Comparison of ENCODE assay signal across 8 cellular contexts in the genomic region with DNA sequence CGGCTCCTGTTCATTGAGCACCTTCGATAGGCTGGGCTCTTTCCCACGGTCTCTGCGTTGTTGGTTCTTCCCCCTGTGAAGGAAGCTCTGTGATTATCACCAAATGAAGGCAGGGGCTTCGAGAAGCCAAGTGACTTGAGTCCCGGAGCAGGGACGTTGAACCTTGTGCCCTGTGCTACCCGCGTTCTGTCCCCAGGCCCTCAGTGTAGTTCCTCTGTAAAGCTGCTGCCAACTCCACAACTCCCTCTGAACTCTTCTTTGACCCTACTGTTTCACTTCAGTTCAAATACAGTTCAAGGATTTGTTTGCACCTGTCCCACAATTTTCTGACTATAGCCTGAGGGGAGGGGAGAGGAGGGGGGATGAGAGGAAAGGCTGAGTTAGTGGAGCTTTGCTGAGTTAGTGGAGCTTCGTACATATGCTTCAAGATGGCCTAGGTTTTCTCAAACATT. TPM values are rescaled to one million over a fixed set of nuclear protein-coding genes. Genes with fewer than 3 reads are reported as not detected.
DNase-seq lines count a peak whose midpoint lies in the region; ATAC-seq and TF ChIP-seq lines count a peak whose summit lies in the region.

No MANE protein-coding gene starts in this region.

- no peak for TF ChIP-seq CTCF in SK-N-SH (IDR thresholded peaks at IDR 0.05)
- no peak for TF ChIP-seq CTCF in PC-9 (conservative IDR thresholded peaks at IDR 0.05)
- no peak for TF ChIP-seq CTCF in epithelial cell of proximal tubule (conservative IDR thresholded peaks at IDR 0.05; ENCODE audit: low read depth, low read length)
- TF ChIP-seq CTCF in ovary (IDR thresholded peaks at IDR 0.05) = no peak

- POLR2A ChIA-PET in SK-N-SH (lab: Yijun Ruan, JAX) = interaction anchor here (1.0 to 1.4 kb wide), 3 partner anchors 138 to 361 kb away, joined by 3 to 5 read pairs (median 5); a partner anchor contains a TSS
- POLR2A ChIA-PET in PC-9 (lab: Charles Lee; ENCODE audit: unreplicated experiment) = no interaction called here

- H3F3A ChIP-seq in SK-N-SH (replicated peaks; ENCODE audit: insufficient read depth) (peaks cover 10% of the 10 kb centered on the region), PC-9 (ENCODE audit: insufficient read depth, low read depth) (peaks cover 5% of the 10 kb centered on the region; the same call in 1 of the 2 replicates)

- H3K36me3 ChIP-seq in SK-N-SH (replicated peaks in 1 of 2; ENCODE audit: control insufficient read depth in 1 of 2, insufficient read depth in 2 of 2, low read length in 1 of 2) = peaks cover 3 to 4% of the 10 kb centered on the region in 2 experiments
- H3K36me3 ChIP-seq in PC-9 (ENCODE audit: low read depth) = no peaks in the 10 kb centered on the region; the same call in 1 of the 2 replicates
- no peaks in the 10 kb centered on the region for H3K36me3 ChIP-seq in ovary

- no peak; the same call in 2 of the 3 replicates for ATAC-seq in SK-N-SH treated with all-trans-retinoic acid at 6 μM for 48 hours
- ATAC-seq in GM19395 (IDR thresholded peaks at IDR 0.05; ENCODE audit: unreplicated experiment) = no peak

- H3K9me2 ChIP-seq in SK-N-SH (no peaks in the 10 kb centered on the region), PC-9 (ENCODE audit: insufficient read depth) (no peaks in the 10 kb centered on the region)

- peak overlapping the region; percentile 89 for H3K9ac ChIP-seq in SK-N-SH

- H2AFZ ChIP-seq in SK-N-SH (ENCODE audit: low read depth) = peak overlapping the region; percentile 86; the same call in 1 of the 2 replicates
- peak overlapping the region; percentile 97 for H2AFZ ChIP-seq in PC-9

- peak; percentile 6 for DNase-seq in SK-N-SH
- DNase-seq in PC-9 = no peak
- no peak for DNase-seq in epithelial cell of proximal tubule (ENCODE audit: low read depth)
- DNase-seq in ovary = no peak
- no peak for DNase-seq in D341Med (ENCODE audit: low spot score)
- no peak for DNase-seq in posterior cingulate gyrus

- H3K79me2 ChIP-seq in SK-N-SH (ENCODE audit: insufficient read depth) (peaks cover 13% of the 10 kb centered on the region; the same call in 1 of the 2 replicates), PC-9 (ENCODE audit: low read depth) (peaks cover 19% of the 10 kb centered on the region)

- H3K9me3 ChIP-seq in SK-N-SH = no peaks in the 10 kb centered on the region
- no peaks in the 10 kb centered on the region for H3K9me3 ChIP-seq in PC-9 (ENCODE audit: insufficient read depth, low read depth)
- H3K9me3 ChIP-seq in ovary = no peaks in the 10 kb centered on the region

- 15% methylated on average over 6 of the region's 10 CpGs for WGBS in SK-N-SH (ENCODE audit: low lambda C conversion rate)
- WGBS in ovary, 3 donors = 33 to 45% (median 41%) methylated on average over 10 of the region's 10 CpGs

- H3K4me3 ChIP-seq in SK-N-SH (ENCODE audit: low read depth in 2 of 2, low read length in 1 of 2) (peak overlapping the region; percentile 59 to 66), PC-9 (peak overlapping the region; percentile 62), epithelial cell of proximal tubule (ENCODE audit: low read depth, low read length) (peak overlapping the region; percentile 79), ovary (peak overlapping the region; percentile 36)

- intact Hi-C loops in PC-9 (cut with micrococcal nuclease; ENCODE audit: unreplicated experiment) = loop anchor here (1.0 to 5.0 kb wide), 4 partner anchors 138 to 594 kb away; a partner anchor contains a TSS
- intact Hi-C loops in ovary (cut with DNase I) = loop anchor here in 1 of 4 donors (10.0 kb wide), 1 partner anchor 1010 kb away; no protein-coding TSS in a partner anchor
- intact Hi-C loops in posterior cingulate gyrus (cut with DNase I) = loop anchor here (10.0 kb wide), 2 partner anchors 140 to 360 kb away; a partner anchor contains a TSS

- BruUV-seq in PC-9 (replicated peaks; lab: Mats Ljungman, UMichigan) = TSS peak; percentile 91

- TF ChIP-seq RAD21 in SK-N-SH (IDR thresholded peaks at IDR 0.05; ENCODE audit: low read length) = no peak

- H3K27me3 ChIP-seq in SK-N-SH (ENCODE audit: insufficient read depth) = peaks cover 6% of the 10 kb centered on the region; the same call in 1 of the 2 replicates
- H3K27me3 ChIP-seq in PC-9 (ENCODE audit: insufficient read depth, low read depth) = no peaks in the 10 kb centered on the region
- H3K27me3 ChIP-seq in ovary = no peaks in the 10 kb centered on the region

- CTCF ChIA-PET in SK-N-SH (lab: Yijun Ruan, JAX) = interaction anchor here (0.7 to 1.4 kb wide), 3 partner anchors 12 to 395 kb away, joined by 3 read pairs; a partner anchor contains a TSS
- CTCF ChIA-PET in PC-9 (lab: Charles Lee) = interaction anchor here (0.6 kb wide), 1 partner anchor 112 kb away, joined by 14 read pairs; no protein-coding TSS in a partner anchor

- no peak for TF ChIP-seq EP300 in SK-N-SH (IDR thresholded peaks at IDR 0.05; ENCODE audit: borderline replicate concordance in 1 of 2, low read depth in 1 of 2, low read length in 1 of 2)
- TF ChIP-seq EP300 in ovary (IDR thresholded peaks at IDR 0.05) = no peak

- peaks cover 0 to 8% of the 10 kb centered on the region in 2 experiments; a peak in 1 of 4 replicates for H3K4me1 ChIP-seq in SK-N-SH (ENCODE audit: control insufficient read depth in 1 of 2, insufficient read depth in 2 of 2, low read depth in 1 of 2, low read length in 1 of 2)
- H3K4me1 ChIP-seq in PC-9 (replicated peaks; ENCODE audit: insufficient read depth) = peaks cover 17% of the 10 kb centered on the region
- H3K4me1 ChIP-seq in ovary (ENCODE audit: insufficient read depth) = no peaks in the 10 kb centered on the region

- H4K20me1 ChIP-seq in SK-N-SH (ENCODE audit: insufficient read depth) = no peaks in the 10 kb centered on the region
- no peaks in the 10 kb centered on the region for H4K20me1 ChIP-seq in PC-9 (ENCODE audit: insufficient read depth)

- H3K4me2 ChIP-seq in SK-N-SH = peak overlapping the region; percentile 63
- H3K4me2 ChIP-seq in PC-9 = peak overlapping the region; percentile 92

- no peak for TF ChIP-seq POLR2A in ovary (IDR thresholded peaks at IDR 0.05)

- H3K27ac ChIP-seq in SK-N-SH (ENCODE audit: low read depth in 2 of 2, low read length in 1 of 2) (peak overlapping the region; percentile 89 to 91), PC-9 (peak overlapping the region; percentile 98), ovary (peak overlapping the region; percentile 87 to 94)

TF ChIP-seq in SK-N-SH, 30 proteins besides CTCF, POLR2A, EP300 and RAD21:
- TF ChIP-seq GABPA (IDR thresholded peaks at IDR 0.05; ENCODE audit: low read depth) (no peak), JUND (IDR thresholded peaks at IDR 0.05) (no peak), MXI1 (IDR thresholded peaks at IDR 0.05; ENCODE audit: low read depth, low read length) (no peak), SMC3 (IDR thresholded peaks at IDR 0.05; ENCODE audit: low read depth, low read length) (no peak), FOSL2 (IDR thresholded peaks at IDR 0.05; ENCODE audit: borderline replicate concordance, low read depth) (no peak), NFIC (IDR thresholded peaks at IDR 0.05; ENCODE audit: borderline replicate concordance) (no peak), RCOR1 (IDR thresholded peaks at IDR 0.05; ENCODE audit: low read length) (no peak)
- TF ChIP-seq, protein P1, sequence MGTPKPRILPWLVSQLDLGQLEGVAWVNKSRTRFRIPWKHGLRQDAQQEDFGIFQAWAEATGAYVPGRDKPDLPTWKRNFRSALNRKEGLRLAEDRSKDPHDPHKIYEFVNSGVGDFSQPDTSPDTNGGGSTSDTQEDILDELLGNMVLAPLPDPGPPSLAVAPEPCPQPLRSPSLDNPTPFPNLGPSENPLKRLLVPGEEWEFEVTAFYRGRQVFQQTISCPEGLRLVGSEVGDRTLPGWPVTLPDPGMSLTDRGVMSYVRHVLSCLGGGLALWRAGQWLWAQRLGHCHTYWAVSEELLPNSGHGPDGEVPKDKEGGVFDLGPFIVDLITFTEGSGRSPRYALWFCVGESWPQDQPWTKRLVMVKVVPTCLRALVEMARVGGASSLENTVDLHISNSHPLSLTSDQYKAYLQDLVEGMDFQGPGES (IDR thresholded peaks at IDR 0.05; ENCODE audit: low read depth, low read length) = no peak

TF ChIP-seq in SK-N-SH treated with all-trans-retinoic acid at 6 μM for 48 hours, 23 proteins besides CTCF, POLR2A, EP300 and RAD21:
- no peak for TF ChIP-seq GLIS3 (CRISPR knock-in tag; IDR thresholded peaks at IDR 0.05)
- TF ChIP-seq ESRRG (CRISPR knock-in tag; IDR thresholded peaks at IDR 0.05) = no peak
- no peak for TF ChIP-seq ZFP3 (CRISPR knock-in tag; IDR thresholded peaks at IDR 0.05)
- no peak for TF ChIP-seq RARB (CRISPR knock-in tag; IDR thresholded peaks at IDR 0.05)
- TF ChIP-seq PPARA (CRISPR knock-in tag; IDR thresholded peaks at IDR 0.05; ENCODE audit: borderline replicate concordance) = no peak
- no peak for TF ChIP-seq ZC3H10 (CRISPR knock-in tag; IDR thresholded peaks at IDR 0.05)
- no peak for TF ChIP-seq ARNTL (CRISPR knock-in tag; IDR thresholded peaks at IDR 0.05; ENCODE audit: borderline replicate concordance, low read depth)
- TF ChIP-seq ZFP30 (CRISPR knock-in tag; IDR thresholded peaks at IDR 0.05) = no peak
- no peak for TF ChIP-seq BACH2 (CRISPR knock-in tag; IDR thresholded peaks at IDR 0.05; ENCODE audit: borderline replicate concordance)
- no peak for TF ChIP-seq ZNF565 (CRISPR knock-in tag; conservative IDR thresholded peaks at IDR 0.05; ENCODE audit: low read depth)
- TF ChIP-seq, protein P2, sequence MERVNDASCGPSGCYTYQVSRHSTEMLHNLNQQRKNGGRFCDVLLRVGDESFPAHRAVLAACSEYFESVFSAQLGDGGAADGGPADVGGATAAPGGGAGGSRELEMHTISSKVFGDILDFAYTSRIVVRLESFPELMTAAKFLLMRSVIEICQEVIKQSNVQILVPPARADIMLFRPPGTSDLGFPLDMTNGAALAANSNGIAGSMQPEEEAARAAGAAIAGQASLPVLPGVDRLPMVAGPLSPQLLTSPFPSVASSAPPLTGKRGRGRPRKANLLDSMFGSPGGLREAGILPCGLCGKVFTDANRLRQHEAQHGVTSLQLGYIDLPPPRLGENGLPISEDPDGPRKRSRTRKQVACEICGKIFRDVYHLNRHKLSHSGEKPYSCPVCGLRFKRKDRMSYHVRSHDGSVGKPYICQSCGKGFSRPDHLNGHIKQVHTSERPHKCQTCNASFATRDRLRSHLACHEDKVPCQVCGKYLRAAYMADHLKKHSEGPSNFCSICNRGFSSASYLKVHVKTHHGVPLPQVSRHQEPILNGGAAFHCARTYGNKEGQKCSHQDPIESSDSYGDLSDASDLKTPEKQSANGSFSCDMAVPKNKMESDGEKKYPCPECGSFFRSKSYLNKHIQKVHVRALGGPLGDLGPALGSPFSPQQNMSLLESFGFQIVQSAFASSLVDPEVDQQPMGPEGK (CRISPR knock-in tag; IDR thresholded peaks at IDR 0.05; ENCODE audit: borderline replicate concordance) = no peak
- TF ChIP-seq TCF4 (CRISPR knock-in tag; IDR thresholded peaks at IDR 0.05; ENCODE audit: borderline replicate concordance) = no peak
TF ChIP-seq in SK-N-SH treated with all-trans-retinoic acid at 6 μM for 48 hours: peak in this region for 0.

RNA-seq across cellular contexts. Expression of a gene that starts 0.6 kb away (rescaled TPM):
- polyA plus RNA-seq in SK-N-SH (2012; rRNA removed) (7.8 and 11.4 TPM in 2 replicates), ovary (10 to 100 TPM; 11.7 to 22.4 TPM)
- 6.0 and 6.7 TPM in 2 replicates for polyA plus RNA-seq in SK-N-SH (2012; cell fraction: cytosol; rRNA removed)
- 30.9 and 36.5 TPM in 2 replicates for polyA plus RNA-seq in SK-N-SH (2012; cell fraction: nucleus; rRNA removed)
- total RNA-seq in PC-9 (2021) (40.0 and 56.4 TPM in 2 replicates), epithelial cell of proximal tubule (8.5 and 10.9 TPM in 2 replicates), ovary (10 to 100 TPM; 26.2 to 39.7 (median 35.6) TPM)
